Comparison of ENCODE assay signal across 17 cellular contexts in the genomic region with DNA sequence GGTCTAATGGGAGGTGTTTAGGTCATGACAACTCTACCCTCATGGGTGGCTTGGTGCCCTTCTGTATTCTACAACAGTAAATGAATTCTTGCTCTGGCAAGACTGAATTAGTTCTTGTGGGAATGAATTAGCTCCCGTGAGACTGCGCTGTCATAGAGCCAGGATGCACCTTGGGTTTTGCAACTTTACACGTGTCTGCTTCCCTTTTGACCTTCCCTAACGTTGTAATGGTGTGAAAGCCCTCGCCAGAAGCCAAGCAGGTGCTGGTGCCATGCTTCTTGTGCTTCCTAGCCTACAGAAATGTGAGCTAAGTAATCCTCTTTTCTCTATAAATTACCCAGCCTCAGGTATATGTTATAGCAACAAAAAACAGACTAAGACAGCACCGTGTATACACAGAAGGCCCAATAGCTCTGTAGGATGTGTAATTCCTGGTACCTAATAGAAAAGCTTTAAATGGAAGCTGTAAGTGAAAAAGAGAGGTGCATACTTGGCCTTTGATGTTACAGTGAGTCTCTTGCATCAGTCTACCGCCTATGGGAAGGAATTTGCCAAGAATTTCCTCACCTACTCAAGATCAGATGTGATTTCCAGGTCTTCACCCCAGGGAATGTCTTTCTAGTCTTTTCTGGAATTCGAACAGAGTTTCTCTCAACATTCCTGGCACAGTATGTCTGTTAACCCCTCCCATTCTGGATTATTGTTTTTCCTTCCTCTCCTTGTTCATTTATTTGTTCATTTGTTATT. TPM values are rescaled to one million over a fixed set of nuclear protein-coding genes. Genes with fewer than 3 reads are reported as not detected.
DNase-seq lines count a peak whose midpoint lies in the region; ATAC-seq lines count a peak whose summit lies in the region.
"Had no signal": no experiment of that assay in that cellular context is flagged by ENCODE, and none has a peak within 500 bp of the region (broad histone marks: within the 10 kb centered on the region; RNA-seq: fewer than 3 reads in every experiment).

No MANE protein-coding gene starts in this region.

- H3K36me3 Mint-ChIP-seq in stimulated activated memory B cell treated with anti-CD40 and anti-IgM and Interleukin-4, amounts not matched to agents 10 μg/mL and 1 μg/mL and 100 μg/mL, for 72 hours = no peaks in the 10 kb centered on the region
- no peaks in the 10 kb centered on the region for H3K36me3 Mint-ChIP-seq in activated CD4-positive, alpha-beta T cell treated with anti-CD3 and anti-CD28 coated beads for 36 hours (ENCODE audit: low read depth)

- intact Hi-C loops in activated CD4-positive, alpha-beta T cell treated with anti-CD3 and anti-CD28 coated beads for 36 hours (cut with DNase I, micrococcal nuclease) = no loop called here

- H3K27me3 ChIP-seq in NT2/D1 (ENCODE audit: insufficient read depth, insufficient read length) = no peaks in the 10 kb centered on the region
- no peaks in the 10 kb centered on the region for H3K27me3 ChIP-seq in mesendoderm (ENCODE audit: insufficient read depth, low read length, poor library complexity)
- H3K27me3 ChIP-seq: Peyer's patch had no signal

- DNase-seq in ELF-1 (ENCODE audit: low read depth, low spot score) (peak; percentile 76), NT2/D1 (ENCODE audit: low read depth, low spot score) (peak; percentile 42), iPS DF 4.7 (ENCODE audit: extremely low read depth, low spot score) (peak; percentile 87), mesendoderm (peak; percentile 99), NCI-H345 treated with DMSO at 0.1 percent for 48 hours (lab: John Stamatoyannopoulos, UW; ENCODE audit: unreplicated experiment) (no peak)
- no peak for DNase-seq in activated CD4-positive, alpha-beta T cell treated with anti-CD3 and anti-CD28 coated beads for 36 hours
- DNase-seq: DMS153, HFFc6, IMR-90, NCI-H187 treated with DMSO at 0.1 percent for 48 hours, NCI-H446 treated with DMSO at 0.1 percent for 48 hours, NCI-H748 treated with DMSO at 0.1 percent for 48 hours, Peyer's patch, SHP77 had no signal

- H3K4me2 ChIP-seq in mesendoderm (ENCODE audit: low read length) = peak overlapping the region; percentile 13

- H3K4me1 Mint-ChIP-seq in stimulated activated memory B cell treated with anti-CD40 and anti-IgM and Interleukin-4, amounts not matched to agents 10 μg/mL and 1 μg/mL and 100 μg/mL, for 72 hours = no peaks in the 10 kb centered on the region
- no peaks in the 10 kb centered on the region for H3K4me1 Mint-ChIP-seq in activated CD4-positive, alpha-beta T cell treated with anti-CD3 and anti-CD28 coated beads for 36 hours

- peak overlapping the region; percentile 92 for H2BK120ac ChIP-seq in mesendoderm (ENCODE audit: low read depth, low read length)

- H3K23ac ChIP-seq in mesendoderm (ENCODE audit: low read length) = no peak overlapping the region

- no peak overlapping the region for H4K5ac ChIP-seq in mesendoderm (ENCODE audit: low read length)

- H3K27me3 Mint-ChIP-seq in stimulated activated memory B cell treated with anti-CD40 and anti-IgM and Interleukin-4, amounts not matched to agents 10 μg/mL and 1 μg/mL and 100 μg/mL, for 72 hours = peaks cover 19% of the 10 kb centered on the region
- H3K27me3 Mint-ChIP-seq in activated CD4-positive, alpha-beta T cell treated with anti-CD3 and anti-CD28 coated beads for 36 hours = peaks cover 9% of the 10 kb centered on the region

- H3K4me3 ChIP-seq in NT2/D1 (ENCODE audit: insufficient read length, low read depth) = no peak overlapping the region
- H3K4me3 ChIP-seq in mesendoderm (ENCODE audit: low read length) = no peak overlapping the region
- H3K4me3 ChIP-seq: Peyer's patch had no signal

- H4K8ac ChIP-seq in mesendoderm (ENCODE audit: low read depth, low read length) = no peak overlapping the region

- peaks cover 8% of the 10 kb centered on the region; the same call in 1 of the 2 replicates for H3K9me3 ChIP-seq in NT2/D1 (ENCODE audit: insufficient read depth, low read length)
- H3K9me3 ChIP-seq: Peyer's patch had no signal

- H3K27ac ChIP-seq in mesendoderm (ENCODE audit: low read depth, low read length) = peak overlapping the region; percentile 97
- H3K27ac ChIP-seq: C4-2B, Peyer's patch had no signal

- H3K9ac ChIP-seq in NT2/D1 (ENCODE audit: insufficient read length, low read depth) = no peak overlapping the region
- peak overlapping the region; percentile 5 for H3K9ac ChIP-seq in mesendoderm (ENCODE audit: low read length)

- CTCF ChIA-PET in activated CD4-positive, alpha-beta T cell treated with anti-CD3 and anti-CD28 coated beads for 36 hours (lab: Charles Lee) = no interaction called here

- H3K27ac Mint-ChIP-seq in stimulated activated memory B cell treated with anti-CD40 and anti-IgM and Interleukin-4, amounts not matched to agents 10 μg/mL and 1 μg/mL and 100 μg/mL, for 72 hours = no peak overlapping the region
- H3K27ac Mint-ChIP-seq in activated CD4-positive, alpha-beta T cell treated with anti-CD3 and anti-CD28 coated beads for 36 hours = no peak overlapping the region
- H3K27ac Mint-ChIP-seq: HFFc6 had no signal

- no peaks in the 10 kb centered on the region for H3K79me1 ChIP-seq in mesendoderm (ENCODE audit: low read length)

- POLR2A ChIA-PET in activated CD4-positive, alpha-beta T cell treated with anti-CD3 and anti-CD28 coated beads for 36 hours (lab: Charles Lee) = no interaction called here

- peaks cover 4% of the 10 kb centered on the region for H3K79me2 ChIP-seq in mesendoderm (ENCODE audit: control insufficient read depth, insufficient read depth, low read length)

- H3K4ac ChIP-seq in mesendoderm (ENCODE audit: low read depth, low read length) = peak overlapping the region; percentile 44

- peaks cover 5% of the 10 kb centered on the region for H3K9me3 Mint-ChIP-seq in stimulated activated memory B cell treated with anti-CD40 and anti-IgM and Interleukin-4, amounts not matched to agents 10 μg/mL and 1 μg/mL and 100 μg/mL, for 72 hours
- H3K9me3 Mint-ChIP-seq in activated CD4-positive, alpha-beta T cell treated with anti-CD3 and anti-CD28 coated beads for 36 hours (ENCODE audit: low read depth) = peaks cover 2% of the 10 kb centered on the region

- H3K36me3 ChIP-seq in NT2/D1 (ENCODE audit: insufficient read depth, insufficient read length, low read length) = no peaks in the 10 kb centered on the region
- no peaks in the 10 kb centered on the region for H3K36me3 ChIP-seq in mesendoderm (ENCODE audit: control insufficient read depth, insufficient read depth, low read length)
- H3K36me3 ChIP-seq: Peyer's patch had no signal

- ATAC-seq in GM21526 (IDR thresholded peaks at IDR 0.05; ENCODE audit: low FRiP score, unreplicated experiment) = no peak
- no peak for ATAC-seq in stimulated activated memory B cell treated with anti-CD40 and anti-IgM and Interleukin-4, amounts not matched to agents 10 μg/mL and 1 μg/mL and 100 μg/mL, for 72 hours
- no peak for ATAC-seq in activated CD4-positive, alpha-beta T cell treated with anti-CD3 and anti-CD28 coated beads for 36 hours

- H3K4me1 ChIP-seq in NT2/D1 (ENCODE audit: insufficient read depth, insufficient read length) (no peaks in the 10 kb centered on the region), mesendoderm (ENCODE audit: control insufficient read depth, low read depth, low read length) (peaks cover 13% of the 10 kb centered on the region)
- H3K4me1 ChIP-seq: Peyer's patch had no signal

- H3K56ac ChIP-seq in mesendoderm (ENCODE audit: low read length) = peak overlapping the region; percentile 76

- H2BK15ac ChIP-seq in mesendoderm (replicated peaks; ENCODE audit: low read depth) = no peak overlapping the region

- H2AK5ac ChIP-seq in mesendoderm (ENCODE audit: low read length) = peak overlapping the region; percentile 80

- H3K18ac ChIP-seq in mesendoderm (ENCODE audit: low read length) = peak overlapping the region; percentile 33

- peak overlapping the region; percentile 92 for H2BK5ac ChIP-seq in mesendoderm (ENCODE audit: low read length)

- WGBS in mesendoderm (ENCODE audit: extremely low coverage, insufficient coverage, low lambda C conversion rate) = no CpG with 5 or more reads among the region's 8 CpGs

- H3K4me3 Mint-ChIP-seq in stimulated activated memory B cell treated with anti-CD40 and anti-IgM and Interleukin-4, amounts not matched to agents 10 μg/mL and 1 μg/mL and 100 μg/mL, for 72 hours = no peak overlapping the region
- no peak overlapping the region for H3K4me3 Mint-ChIP-seq in activated CD4-positive, alpha-beta T cell treated with anti-CD3 and anti-CD28 coated beads for 36 hours
- H3K4me3 Mint-ChIP-seq: HFFc6 had no signal

RNA-seq across cellular contexts. Expression of a gene that starts 3.2 kb away (rescaled TPM):
- polyA plus RNA-seq in mesendoderm (2013, experiment 1 of 2) = 5.7 TPM
- 5.0 TPM for polyA plus RNA-seq in mesendoderm (2013, experiment 2 of 2)
- total RNA-seq in activated CD4-positive, alpha-beta T cell treated with anti-CD3 and anti-CD28 coated beads for 36 hours = not detected

Comparison
In these comparisons a context has a peak if more than half of its experiments do, and no peak if none do; other contexts are left out.
1. DNase-seq: peak in ELF-1 (single experiment), NT2/D1 (single experiment), iPS DF 4.7 (single experiment) and mesendoderm (single experiment); none in NCI-H345 treated with DMSO at 0.1 percent for 48 hours (single experiment) and activated CD4-positive, alpha-beta T cell treated with anti-CD3 and anti-CD28 coated beads for 36 hours (single experiment).